18 cellular contexts compared by ENCODE assay signal in genomic region chr1:53584446-53585102, GRCh38.
DNase-seq lines count a peak whose midpoint lies in the region; ATAC-seq and TF ChIP-seq lines count a peak whose summit lies in the region.
"Had no signal": no experiment of that assay in that cellular context is flagged by ENCODE, and none has a peak within 500 bp of the region (broad histone marks: within the 10 kb centered on the region; RNA-seq: fewer than 3 reads in every experiment).

No MANE protein-coding gene starts in this region.

- H3K36me3 ChIP-seq in MM.1S (replicated peaks; ENCODE audit: insufficient read depth, low read length) = no peaks in the 10 kb centered on the region
- H3K36me3 ChIP-seq in endodermal cell (ENCODE audit: control insufficient read depth, insufficient read depth, low read length) = no peaks in the 10 kb centered on the region
- no peaks in the 10 kb centered on the region for H3K36me3 ChIP-seq in colonic mucosa
- H3K36me3 ChIP-seq: HAP-1 had no signal

- WGBS in endodermal cell (ENCODE audit: insufficient coverage in 1 of 2, insufficient read length in 1 of 2), 2 experiments = 89 to 90% methylated on average over 4 of the region's 4 CpGs

- H3K9ac ChIP-seq in MM.1S (ENCODE audit: low read length) (no peak overlapping the region), endodermal cell (ENCODE audit: extremely low read depth, low read length, poor library complexity, severe bottlenecking) (no peak overlapping the region), colonic mucosa (ENCODE audit: low read depth in 2 of 2, low read length in 2 of 2) (no peak overlapping the region)

- DNase-seq in activated CD8-positive, alpha-beta memory T cell treated with anti-CD3 and anti-CD28 coated beads for 24 hours = peak; percentile 51
- no peak for DNase-seq in activated CD8-positive, alpha-beta memory T cell treated with anti-CD3 and anti-CD28 coated beads, Interleukin-2, amount 10 ng/mL, durations not matched to agents 7 days and 5 days
- DNase-seq in MM.1S = no peak
- peak; percentile 33 for DNase-seq in endodermal cell
- DNase-seq in sciatic nerve (ENCODE audit: low spot score) = peak; percentile 35
- no peak for DNase-seq in colonic mucosa
- DNase-seq in CD14-positive monocyte (ENCODE audit: low spot score) = no peak
- DNase-seq in SIG-M5 treated with dmso at 0.1 percent for 504 hours (lab: John Stamatoyannopoulos, UW; ENCODE audit: unreplicated experiment) = no peak
- DNase-seq: cortex of kidney, DMS79, foreskin fibroblast, kidney glomerular epithelial cell, NCI-H2081, NCI-H510A, substantia nigra had no signal

- H3K9me3 Mint-ChIP-seq in activated CD8-positive, alpha-beta memory T cell treated with anti-CD3 and anti-CD28 coated beads, Interleukin-2, amount 10 ng/mL, durations not matched to agents 7 days and 5 days (ENCODE audit: low read depth) = no peaks in the 10 kb centered on the region
- H3K9me3 Mint-ChIP-seq in endodermal cell (no peaks in the 10 kb centered on the region), CD14-positive monocyte (peaks cover 0 to 2% (median 0%) of the 10 kb centered on the region in 7 donors)

- H3K9me3 ChIP-seq in MM.1S (replicated peaks; ENCODE audit: insufficient read depth, low read length) = no peaks in the 10 kb centered on the region
- no peaks in the 10 kb centered on the region for H3K9me3 ChIP-seq in endodermal cell (ENCODE audit: control insufficient read depth, low read length)
- H3K9me3 ChIP-seq in colonic mucosa = no peaks in the 10 kb centered on the region
- H3K9me3 ChIP-seq: A549, body of pancreas, HAP-1 had no signal

- H3F3A ChIP-seq in MM.1S (ENCODE audit: insufficient read depth, low read length) = no peaks in the 10 kb centered on the region

- H3K4me3 ChIP-seq in MM.1S (ENCODE audit: low read length) (no peak overlapping the region), endodermal cell (ENCODE audit: low read length) (no peak overlapping the region), colonic mucosa (no peak overlapping the region)
- H3K4me3 ChIP-seq: A549, body of pancreas, HAP-1 had no signal

- H4K20me1 ChIP-seq in MM.1S (ENCODE audit: insufficient read depth, low read length) = no peaks in the 10 kb centered on the region

- H3K27me3 ChIP-seq in MM.1S (replicated peaks; ENCODE audit: insufficient read depth, low read length) = no peaks in the 10 kb centered on the region
- H3K27me3 ChIP-seq in endodermal cell (ENCODE audit: control insufficient read depth, insufficient read depth, low read length, poor library complexity, severe bottlenecking) = no peaks in the 10 kb centered on the region
- H3K27me3 ChIP-seq in colonic mucosa = no peaks in the 10 kb centered on the region
- H3K27me3 ChIP-seq: body of pancreas had no signal

- H3K4me2 ChIP-seq in MM.1S (ENCODE audit: low read depth, low read length) = peak overlapping the region; percentile 12; the same call in 1 of the 2 replicates
- H3K4me2 ChIP-seq: A549 had no signal

- ATAC-seq in activated CD8-positive, alpha-beta memory T cell treated with anti-CD3 and anti-CD28 coated beads, Interleukin-2, amount 10 ng/mL, durations not matched to agents 7 days and 5 days = no peak
- ATAC-seq in sciatic nerve = no peak
- ATAC-seq: A549, body of pancreas had no signal

- peaks cover 18% of the 10 kb centered on the region for H3K4me1 Mint-ChIP-seq in activated CD8-positive, alpha-beta memory T cell treated with anti-CD3 and anti-CD28 coated beads, Interleukin-2, amount 10 ng/mL, durations not matched to agents 7 days and 5 days
- H3K4me1 Mint-ChIP-seq in endodermal cell (peaks cover 5% of the 10 kb centered on the region), CD14-positive monocyte (no peaks in the 10 kb centered on the region)

- no peak overlapping the region for H3K27ac Mint-ChIP-seq in activated CD8-positive, alpha-beta memory T cell treated with anti-CD3 and anti-CD28 coated beads, Interleukin-2, amount 10 ng/mL, durations not matched to agents 7 days and 5 days
- H3K27ac Mint-ChIP-seq in endodermal cell = no peak overlapping the region
- no peak overlapping the region for H3K27ac Mint-ChIP-seq in CD14-positive monocyte

- H3K27me3 Mint-ChIP-seq in activated CD8-positive, alpha-beta memory T cell treated with anti-CD3 and anti-CD28 coated beads, Interleukin-2, amount 10 ng/mL, durations not matched to agents 7 days and 5 days = no peaks in the 10 kb centered on the region
- peaks cover 4% of the 10 kb centered on the region for H3K27me3 Mint-ChIP-seq in endodermal cell (ENCODE audit: insufficient read depth)
- peaks cover 1 to 6% (median 4%) of the 10 kb centered on the region in 3 donors for H3K27me3 Mint-ChIP-seq in CD14-positive monocyte (ENCODE audit: low read depth in 3 of 3)

- H3K27ac ChIP-seq in MM.1S (ENCODE audit: low read length) = no peak overlapping the region
- H3K27ac ChIP-seq in endodermal cell (ENCODE audit: low read depth, low read length) = no peak overlapping the region
- no peak overlapping the region for H3K27ac ChIP-seq in colonic mucosa
- H3K27ac ChIP-seq: A549, body of pancreas had no signal

- no peaks in the 10 kb centered on the region for H3K9me2 ChIP-seq in MM.1S (replicated peaks; ENCODE audit: insufficient read depth, low read length)

- TF ChIP-seq CTCF in MM.1S (IDR thresholded peaks at IDR 0.05; ENCODE audit: low read length) = no peak
- TF ChIP-seq CTCF in endodermal cell (conservative IDR thresholded peaks at IDR 0.05) = no peak
- no peak for TF ChIP-seq CTCF in colonic mucosa (IDR thresholded peaks at IDR 0.05)
- TF ChIP-seq CTCF in CD14-positive monocyte (IDR thresholded peaks at IDR 0.05) = no peak

- intact Hi-C loops in sciatic nerve (cut with DNase I) (no loop called here), colonic mucosa (cut with DNase I) (no loop called here), CD14-positive monocyte (cut with micrococcal nuclease) (no loop called here)

- H3K79me2 ChIP-seq in MM.1S (ENCODE audit: low read length) = no peaks in the 10 kb centered on the region

- H2AFZ ChIP-seq in MM.1S (ENCODE audit: low read length) = no peak overlapping the region; the same call in 1 of the 2 replicates

- CTCF ChIA-PET in activated CD8-positive, alpha-beta memory T cell treated with anti-CD3 and anti-CD28 coated beads, Interleukin-2, amount 10 ng/mL, durations not matched to agents 7 days and 5 days (lab: Charles Lee) = interaction anchor here (0.6 to 1.4 kb wide), 2 partner anchors 10 to 437 kb away, joined by 3 read pairs; no protein-coding TSS in a partner anchor

- H3K4me1 ChIP-seq in MM.1S (ENCODE audit: low read length) (peaks cover 17% of the 10 kb centered on the region), endodermal cell (ENCODE audit: control insufficient read depth, insufficient read depth, low read length) (peaks cover 2% of the 10 kb centered on the region), colonic mucosa (no peaks in the 10 kb centered on the region)
- H3K4me1 ChIP-seq: A549, HAP-1 had no signal

- H3K36me3 Mint-ChIP-seq in activated CD8-positive, alpha-beta memory T cell treated with anti-CD3 and anti-CD28 coated beads, Interleukin-2, amount 10 ng/mL, durations not matched to agents 7 days and 5 days = no peaks in the 10 kb centered on the region
- H3K36me3 Mint-ChIP-seq in endodermal cell (ENCODE audit: low read depth) (no peaks in the 10 kb centered on the region), CD14-positive monocyte (no peaks in the 10 kb centered on the region)

- no peak overlapping the region for H3K4me3 Mint-ChIP-seq in activated CD8-positive, alpha-beta memory T cell treated with anti-CD3 and anti-CD28 coated beads, Interleukin-2, amount 10 ng/mL, durations not matched to agents 7 days and 5 days
- H3K4me3 Mint-ChIP-seq in endodermal cell = no peak overlapping the region
- no peak overlapping the region for H3K4me3 Mint-ChIP-seq in CD14-positive monocyte

Comparison
In these comparisons a context has a peak if more than half of its experiments do, and no peak if none do; other contexts are left out.
1. DNase-seq: peak in activated CD8-positive, alpha-beta memory T cell treated with anti-CD3 and anti-CD28 coated beads for 24 hours (single experiment), endodermal cell (single experiment) and sciatic nerve (single experiment); none in activated CD8-positive, alpha-beta memory T cell treated with anti-CD3 and anti-CD28 coated beads, Interleukin-2, amount 10 ng/mL, durations not matched to agents 7 days and 5 days (single experiment), MM.1S (single experiment), colonic mucosa (single experiment), CD14-positive monocyte (single experiment) and SIG-M5 treated with dmso at 0.1 percent for 504 hours (single experiment).